21 cellular contexts compared by ENCODE assay signal in genomic region chr9:107805198-107805597, GRCh38.
DNase-seq lines count a peak whose midpoint lies in the region; ATAC-seq, FAIRE-seq and TF ChIP-seq lines count a peak whose summit lies in the region.
"Had no signal": no experiment of that assay in that cellular context is flagged by ENCODE, and none has a peak within 500 bp of the region (broad histone marks: within the 10 kb centered on the region; RNA-seq: fewer than 3 reads in every experiment).

No MANE protein-coding gene starts in this region.

- no peaks in the 10 kb centered on the region for H3K36me3 Mint-ChIP-seq in mesothelial cell of epicardium
- H3K36me3 Mint-ChIP-seq: IgD-negative memory B cell had no signal

- H3K4me3 Mint-ChIP-seq in mesothelial cell of epicardium, result no peak overlapping the region
- H3K4me3 Mint-ChIP-seq: CD4-positive, alpha-beta T cell; GM23338; HFFc6 had no signal

- DNase-seq in RCC 7860 (ENCODE audit: low spot score) (peak; percentile 34), epithelial cell of esophagus (ENCODE audit: low read depth) (peak; percentile 19), renal cortical epithelial cell (ENCODE audit: low read depth) (peak; percentile 18), mesothelial cell of epicardium (ENCODE audit: low spot score in 2 of 2, unreplicated experiment in 2 of 2) (no peak), GM03348 (ENCODE audit: low spot score) (no peak), right cardiac atrium (no peak), caudate nucleus (lab: John Stamatoyannopoulos, UW) (no peak)
- DNase-seq: ACHN; Caco-2; CD4-positive, alpha-beta T cell; DMS79; GDM1; H7; HFFc6 had no signal

- FAIRE-seq in RCC 7860 (lab: Jason Lieb, UNC), result peak; percentile 84
- FAIRE-seq: A204.1, D721Med, HepG2 had no signal

- no peaks in the 10 kb centered on the region for H3K9me3 Mint-ChIP-seq in mesothelial cell of epicardium
- H3K9me3 Mint-ChIP-seq: GM23338, HFFc6 had no signal

- H3K27ac ChIP-seq in right cardiac atrium (ENCODE audit: low read length) (no peak overlapping the region), caudate nucleus (ENCODE audit: low read depth, low read length) (no peak overlapping the region)
- H3K27ac ChIP-seq: C4-2B had no signal

- no peak overlapping the region for H3K4me3 ChIP-seq in epithelial cell of esophagus (ENCODE audit: low read length)
- no peak overlapping the region for H3K4me3 ChIP-seq in right cardiac atrium (ENCODE audit: low read length)
- H3K4me3 ChIP-seq: GM23338 had no signal

- H3K9me3 ChIP-seq in right cardiac atrium (ENCODE audit: control insufficient read depth, low read length), result no peaks in the 10 kb centered on the region

- H3K27ac Mint-ChIP-seq in mesothelial cell of epicardium, result no peak overlapping the region
- H3K27ac Mint-ChIP-seq: CD4-positive, alpha-beta T cell; GM23338; HFFc6; IgD-negative memory B cell had no signal

- no peak for ATAC-seq in right cardiac atrium
- ATAC-seq: GM23338, HCT116, HepG2 had no signal

- TF ChIP-seq CTCF in epithelial cell of esophagus (IDR thresholded peaks at IDR 0.05; ENCODE audit: insufficient read depth, low read depth, low read length, missing control alignments) (no peak), mesothelial cell of epicardium (IDR thresholded peaks at IDR 0.05; ENCODE audit: unreplicated experiment) (no peak)

- H3K4me1 Mint-ChIP-seq in mesothelial cell of epicardium, result no peaks in the 10 kb centered on the region
- H3K4me1 Mint-ChIP-seq: GM23338 had no signal

- H3K27me3 ChIP-seq in right cardiac atrium (ENCODE audit: control insufficient read depth, insufficient read depth), result no peaks in the 10 kb centered on the region

- H3K4me1 ChIP-seq in right cardiac atrium (ENCODE audit: control insufficient read depth, insufficient read depth, low read length), result no peaks in the 10 kb centered on the region
- H3K4me1 ChIP-seq: Caco-2 had no signal

- intact Hi-C loops in right cardiac atrium (cut with DNase I), result no loop called here

- 47% methylated on average over 2 of the region's 2 CpGs for WGBS in right cardiac atrium

- peaks cover 26% of the 10 kb centered on the region for H3K27me3 Mint-ChIP-seq in mesothelial cell of epicardium (ENCODE audit: low read depth)
- H3K27me3 Mint-ChIP-seq: CD4-positive, alpha-beta T cell had no signal

Comparison
In these comparisons a context has a peak if more than half of its experiments do, and no peak if none do; other contexts are left out.
1. DNase-seq: peak in RCC 7860 (single experiment), epithelial cell of esophagus (single experiment) and renal cortical epithelial cell (single experiment); none in mesothelial cell of epicardium (0 of 2), GM03348 (single experiment), right cardiac atrium (0 of 3) and caudate nucleus (0 of 61).